In the genomic region with DNA sequence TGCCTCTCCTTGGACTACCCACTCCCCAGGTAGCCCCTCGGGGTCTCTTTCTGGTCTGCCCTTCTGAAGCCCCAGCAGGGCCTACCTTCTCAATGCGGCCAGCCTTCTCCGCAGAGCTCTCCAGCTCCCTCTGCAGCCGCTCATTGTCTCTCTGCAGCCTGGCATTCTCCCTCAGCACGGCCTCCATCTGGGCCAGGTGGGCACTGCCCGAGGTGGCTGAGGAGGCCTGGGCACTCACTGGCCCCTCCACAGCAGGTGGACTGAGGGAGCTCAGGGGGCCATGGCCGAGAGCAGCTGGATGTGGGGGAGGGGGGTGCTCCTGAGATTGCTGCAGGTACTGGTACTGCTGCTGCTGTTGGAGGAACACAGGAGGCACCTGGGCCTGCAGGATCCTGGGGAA, we compare ENCODE assay signal across 1 cellular context.
TF ChIP-seq lines count a peak whose summit lies in the region.

No MANE protein-coding gene starts in this region.

TF ChIP-seq in HepG2, 621 proteins besides CTCF, POLR2A, EP300 and RAD21 (continued from another document):
- TF ChIP-seq ZBTB49 (CRISPR knock-in tag; IDR thresholded peaks at IDR 0.05; ENCODE audit: borderline replicate concordance) (no peak), ZNF605 (CRISPR knock-in tag; IDR thresholded peaks at IDR 0.05) (no peak), XBP1 (CRISPR knock-in tag; IDR thresholded peaks at IDR 0.05) (no peak), ZNF678 (CRISPR knock-in tag; IDR thresholded peaks at IDR 0.05) (no peak), KAT8 (CRISPR knock-in tag; IDR thresholded peaks at IDR 0.05) (no peak), HCFC1 (IDR thresholded peaks at IDR 0.05; ENCODE audit: low read depth, low read length) (no peak)
